Comparison of ENCODE assay signal across 16 cellular contexts in genomic region chr6:37265031-37265430, GRCh38. TPM values are rescaled to one million over a fixed set of nuclear protein-coding genes. Genes with fewer than 3 reads are reported as not detected.
A peak's percentile ranks its signal among the peaks of the same experiment; 100 is the strongest.
DNase-seq lines count a peak whose midpoint lies in the region; TF ChIP-seq lines count a peak whose summit lies in the region.
"Had no signal": no experiment of that assay in that cellular context is flagged by ENCODE, and none has a peak within 500 bp of the region (broad histone marks: within the 10 kb centered on the region; RNA-seq: fewer than 3 reads in every experiment).

No MANE protein-coding gene starts in this region.

- peaks cover 4% of the 10 kb centered on the region for H3K9me3 Mint-ChIP-seq in mesothelial cell of epicardium
- H3K9me3 Mint-ChIP-seq: CD8-positive, alpha-beta memory T cell had no signal

- H3K4me3 ChIP-seq in HUES48 (ENCODE audit: low read depth, low read length) = no peak overlapping the region; the same call in 1 of the 2 replicates
- H3K4me3 ChIP-seq in ascending aorta = no peak overlapping the region
- no peak overlapping the region for H3K4me3 ChIP-seq in stomach

- H3K36me3 Mint-ChIP-seq in mesothelial cell of epicardium = peaks cover 7% of the 10 kb centered on the region

- H3K4me1 ChIP-seq in HUES48 (ENCODE audit: control insufficient read depth, insufficient read depth, low read length) (peaks cover 30% of the 10 kb centered on the region), ascending aorta (peaks cover 0 to 10% of the 10 kb centered on the region in 2 donors), stomach (peaks cover 6 to 43% (median 26%) of the 10 kb centered on the region in 4 donors)

- H3K9ac ChIP-seq in HUES48 (ENCODE audit: low read depth, low read length) = no peak overlapping the region

- no peak for TF ChIP-seq EP300 in stomach (IDR thresholded peaks at IDR 0.05)

- TF ChIP-seq CTCF in ascending aorta (IDR thresholded peaks at IDR 0.05) = no peak
- no peak for TF ChIP-seq CTCF in mesothelial cell of epicardium (IDR thresholded peaks at IDR 0.05; ENCODE audit: unreplicated experiment)
- no peak for TF ChIP-seq CTCF in stomach (IDR thresholded peaks at IDR 0.05)

- no peak for TF ChIP-seq POLR2A in stomach (IDR thresholded peaks at IDR 0.05)

- no peak overlapping the region for H3K4me3 Mint-ChIP-seq in mesothelial cell of epicardium
- H3K4me3 Mint-ChIP-seq: CD8-positive, alpha-beta memory T cell had no signal

- H3K27ac ChIP-seq in HUES48 (ENCODE audit: low read depth, low read length) = peak overlapping the region; percentile 71
- H3K27ac ChIP-seq in ascending aorta = peak overlapping the region; percentile 22 to 55
- no peak overlapping the region for H3K27ac ChIP-seq in stomach

- H3K27me3 Mint-ChIP-seq in mesothelial cell of epicardium (ENCODE audit: low read depth) = no peaks in the 10 kb centered on the region
- H3K27me3 Mint-ChIP-seq: CD8-positive, alpha-beta memory T cell had no signal

- peaks cover 17% of the 10 kb centered on the region for H3K4me1 Mint-ChIP-seq in mesothelial cell of epicardium

- whole genome bisulfite sequencing in stomach, 5 donors = 44 to 72% (median 57%) methylated on average over 1 of the region's 1 CpG

- peaks cover 5% of the 10 kb centered on the region; the same call in 1 of the 2 replicates for H3K36me3 ChIP-seq in HUES48 (ENCODE audit: control insufficient read depth, insufficient read depth, low read length)
- peaks cover 4 to 10% of the 10 kb centered on the region in 2 donors for H3K36me3 ChIP-seq in ascending aorta
- H3K36me3 ChIP-seq in stomach = peaks cover 0 to 11% (median 9%) of the 10 kb centered on the region in 4 donors

- H3K27me3 ChIP-seq in HUES48 (ENCODE audit: control insufficient read depth, insufficient read depth, low read length) (no peaks in the 10 kb centered on the region), ascending aorta (no peaks in the 10 kb centered on the region), stomach (no peaks in the 10 kb centered on the region)

- intact Hi-C loops in ascending aorta (cut with DNase I) (no loop called here), stomach (cut with DNase I; ENCODE audit: low total_unique reads) (no loop called here)

- H3K9me3 ChIP-seq in HUES48 (ENCODE audit: control insufficient read depth, insufficient read depth, low read length) (no peaks in the 10 kb centered on the region), ascending aorta (no peaks in the 10 kb centered on the region), stomach (no peaks in the 10 kb centered on the region)

- DNase-seq in NCI-H2227 (lab: John Stamatoyannopoulos, UW; ENCODE audit: unreplicated experiment) = peak; percentile 30
- no peak for DNase-seq in NCI-H2227 treated with DMSO at 0.1 percent for 48 hours (lab: John Stamatoyannopoulos, UW)
- DNase-seq in ascending aorta (ENCODE audit: low spot score in 2 of 2) = no peak
- DNase-seq in mesothelial cell of epicardium (ENCODE audit: low spot score in 2 of 2, unreplicated experiment in 2 of 2) = no peak
- DNase-seq in stimulated activated naive CD4-positive, alpha-beta T cell treated with Interleukin-2 at 50 U/mL for 16 hours (lab: John Stamatoyannopoulos, UW) = no peak
- no peak for DNase-seq in stimulated activated naive CD4-positive, alpha-beta T cell (lab: John Stamatoyannopoulos, UW)
- DNase-seq in stomach = no peak
- DNase-seq: 8988T; CD8-positive, alpha-beta memory T cell; DMS79; KG1; NCI-H1092; NCI-H2081 treated with DMSO at 0.1 percent for 48 hours; NCI-H526 treated with DMSO at 0.1 percent for 48 hours; SIG-M5 had no signal

- peak overlapping the region; percentile 64 for H3K27ac Mint-ChIP-seq in mesothelial cell of epicardium

RNA-seq across cellular contexts. Expression of gene TMEM217, which starts 7.1 kb away (rescaled TPM):
- not detected for total RNA-seq in ascending aorta
- 1.5 to 2.7 TPM (median 2.0 TPM) in 3 replicates for total RNA-seq in mesothelial cell of epicardium
- under 1 TPM in 1 of 5 donors, not detected in 4; 0.87 TPM for total RNA-seq in stomach
- 1 to 10 TPM in 1 of 3 donors, under 1 TPM in 1, not detected in 1; 0.60 to 1.2 TPM for polyA plus RNA-seq in stomach

RNA-seq across cellular contexts. Expression of gene TBC1D22B, which starts 7.5 kb away (rescaled TPM):
- total RNA-seq in ascending aorta (11.1 TPM), mesothelial cell of epicardium (14.8 to 15.2 TPM (median 15.1 TPM) in 3 replicates), stomach (10 to 100 TPM in 1 of 5 donors, 1 to 10 TPM in 4; 3.5 to 16.3 (median 6.4) TPM)
- polyA plus RNA-seq in stomach = 1 to 10 TPM; 5.8 to 6.4 (median 5.9) TPM

Comparison
In these comparisons a context has a peak if more than half of its experiments do, and no peak if none do; other contexts are left out.
1. H3K27ac ChIP-seq: peak in HUES48 (single experiment) and ascending aorta (2 of 2); none in stomach (0 of 5).